1 cellular context compared by ENCODE assay signal in the genomic region with DNA sequence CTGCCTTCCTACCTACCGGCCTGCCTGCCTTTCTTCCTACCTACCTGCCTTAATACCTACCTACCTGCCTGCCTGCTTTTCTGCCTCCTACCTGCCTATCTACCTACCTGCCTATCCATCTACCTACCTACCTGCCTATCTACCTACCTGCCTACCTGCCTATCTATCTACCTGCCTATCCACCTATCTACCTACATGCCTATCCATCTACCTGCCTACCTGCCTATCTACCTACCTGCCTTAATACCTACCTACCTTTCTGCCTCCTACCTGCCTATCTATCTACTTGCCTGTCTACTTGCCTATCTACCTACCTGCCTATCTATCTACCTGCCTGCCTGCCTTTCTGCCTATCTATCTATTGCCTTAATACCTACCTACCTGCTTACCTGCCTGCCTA.
TF ChIP-seq lines count a peak whose summit lies in the region.

No MANE protein-coding gene starts in this region.

TF ChIP-seq in HepG2, 621 proteins besides CTCF, POLR2A, EP300 and RAD21 (continued from another document):
- TF ChIP-seq, protein P1, sequence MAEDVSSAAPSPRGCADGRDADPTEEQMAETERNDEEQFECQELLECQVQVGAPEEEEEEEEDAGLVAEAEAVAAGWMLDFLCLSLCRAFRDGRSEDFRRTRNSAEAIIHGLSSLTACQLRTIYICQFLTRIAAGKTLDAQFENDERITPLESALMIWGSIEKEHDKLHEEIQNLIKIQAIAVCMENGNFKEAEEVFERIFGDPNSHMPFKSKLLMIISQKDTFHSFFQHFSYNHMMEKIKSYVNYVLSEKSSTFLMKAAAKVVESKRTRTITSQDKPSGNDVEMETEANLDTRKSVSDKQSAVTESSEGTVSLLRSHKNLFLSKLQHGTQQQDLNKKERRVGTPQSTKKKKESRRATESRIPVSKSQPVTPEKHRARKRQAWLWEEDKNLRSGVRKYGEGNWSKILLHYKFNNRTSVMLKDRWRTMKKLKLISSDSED (CRISPR knock-in tag; IDR thresholded peaks at IDR 0.05) = no peak
- TF ChIP-seq ZUFSP (CRISPR knock-in tag; IDR thresholded peaks at IDR 0.05; ENCODE audit: borderline replicate concordance) (no peak), FOXP1 (IDR thresholded peaks at IDR 0.05) (0 out of 2 replicates have a peak, but pooled peaks have one; percentile 9), FOXP1 (CRISPR knock-in tag; IDR thresholded peaks at IDR 0.05) (no peak), THAP8 (CRISPR knock-in tag; IDR thresholded peaks at IDR 0.05; ENCODE audit: borderline replicate concordance) (no peak)
- TF ChIP-seq, protein P2, sequence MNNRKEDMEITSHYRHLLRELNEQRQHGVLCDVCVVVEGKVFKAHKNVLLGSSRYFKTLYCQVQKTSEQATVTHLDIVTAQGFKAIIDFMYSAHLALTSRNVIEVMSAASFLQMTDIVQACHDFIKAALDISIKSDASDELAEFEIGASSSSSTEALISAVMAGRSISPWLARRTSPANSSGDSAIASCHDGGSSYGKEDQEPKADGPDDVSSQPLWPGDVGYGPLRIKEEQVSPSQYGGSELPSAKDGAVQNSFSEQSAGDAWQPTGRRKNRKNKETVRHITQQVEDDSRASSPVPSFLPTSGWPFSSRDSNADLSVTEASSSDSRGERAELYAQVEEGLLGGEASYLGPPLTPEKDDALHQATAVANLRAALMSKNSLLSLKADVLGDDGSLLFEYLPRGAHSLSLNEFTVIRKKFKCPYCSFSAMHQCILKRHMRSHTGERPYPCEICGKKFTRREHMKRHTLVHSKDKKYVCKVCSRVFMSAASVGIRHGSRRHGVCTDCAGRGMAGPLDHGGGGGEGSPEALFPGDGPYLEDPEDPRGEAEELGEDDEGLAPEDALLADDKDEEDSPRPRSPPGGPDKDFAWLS (CRISPR knock-in tag; IDR thresholded peaks at IDR 0.05; ENCODE audit: borderline replicate concordance) = no peak
TF ChIP-seq in HepG2: peak in this region for 3.
